Comparison of ENCODE assay signal across 21 cellular contexts in the genomic region with DNA sequence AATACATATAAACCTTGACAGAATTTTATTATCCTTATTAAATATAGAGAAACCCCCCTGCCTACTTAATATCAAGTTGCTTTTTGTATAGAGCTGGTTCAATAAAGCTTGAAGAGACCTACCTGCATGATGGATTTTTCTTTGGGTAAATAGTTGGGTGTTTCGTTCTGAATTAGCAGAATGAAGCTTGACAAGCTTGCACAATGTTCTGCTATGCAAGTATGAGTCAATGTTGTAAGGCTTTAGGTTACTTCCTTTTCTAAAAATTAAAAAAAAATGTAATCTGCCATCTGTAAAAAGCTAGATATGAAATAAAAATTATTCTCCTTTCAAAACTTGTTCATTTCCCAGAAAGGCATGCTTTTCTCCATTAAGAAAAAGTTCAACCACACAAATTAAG.
"Had no signal": no experiment of that assay in that cellular context is flagged by ENCODE, and none has a peak within 500 bp of the region (broad histone marks: within the 10 kb centered on the region; RNA-seq: fewer than 3 reads in every experiment).

No MANE protein-coding gene starts in this region.

- FAIRE-seq: astrocyte had no signal

- H3K4me1 Mint-ChIP-seq: activated CD4-positive, alpha-beta memory T cell treated with anti-CD3 and anti-CD28 coated beads, Interleukin-2, amount 10 ng/mL, durations not matched to agents 7 days and 5 days; activated CD4-positive, alpha-beta T cell treated with anti-CD3 and anti-CD28 coated beads for 36 hours; memory B cell; natural killer cell; T-cell had no signal

- H3K27ac ChIP-seq: heart right ventricle, left ventricle myocardium inferior, psoas muscle, upper lobe of right lung, WERI-Rb-1 had no signal

- H3K4me3 Mint-ChIP-seq: activated CD4-positive, alpha-beta memory T cell treated with anti-CD3 and anti-CD28 coated beads, Interleukin-2, amount 10 ng/mL, durations not matched to agents 7 days and 5 days; activated CD4-positive, alpha-beta T cell treated with anti-CD3 and anti-CD28 coated beads for 36 hours; dendritic cell treated with granulocyte-macrophage colony-stimulating factor and Interleukin-4, amounts not matched to agents 40 ng/mL and 50 ng/mL, for 4 days; memory B cell; natural killer cell; stimulated activated naive CD8-positive, alpha-beta T cell treated with anti-CD3 and anti-CD28 coated beads, Interleukin-15, Interleukin-2, amounts not matched to agents 100 ng/mL and 50 ng/mL, for 24 hours; T-cell had no signal

- ATAC-seq: activated CD4-positive, alpha-beta T cell treated with anti-CD3 and anti-CD28 coated beads for 36 hours; esophagus mucosa; heart right ventricle; natural killer cell; psoas muscle; T-cell; upper lobe of right lung had no signal

- H3K9me3 ChIP-seq: heart right ventricle, psoas muscle, upper lobe of right lung had no signal

- H3K27me3 ChIP-seq: heart right ventricle, upper lobe of right lung had no signal

- H3K36me3 ChIP-seq: heart right ventricle, left ventricle myocardium inferior, upper lobe of right lung, WERI-Rb-1 had no signal

- H3K4me3 ChIP-seq: heart right ventricle, left ventricle myocardium inferior, psoas muscle, upper lobe of right lung had no signal

- DNase-seq: activated CD4-positive, alpha-beta memory T cell treated with anti-CD3 and anti-CD28 coated beads, Interleukin-2, amount 10 ng/mL, durations not matched to agents 7 days and 5 days; activated CD4-positive, alpha-beta T cell treated with anti-CD3 and anti-CD28 coated beads for 36 hours; activated CD8-positive, alpha-beta memory T cell treated with anti-CD3 and anti-CD28 coated beads, Interleukin-2, amount 50 U/mL, for 4 hours; activated naive CD4-positive, alpha-beta T cell; central memory CD4-positive, alpha-beta T cell; heart right ventricle; islet precursor cell; left ventricle myocardium inferior; natural killer cell; occipital lobe; psoas muscle; stimulated activated CD4-positive, alpha-beta T cell treated with anti-CD3 and anti-CD28 coated beads, Interleukin-2, amount 100 ng/mL, for 48 hours; T-cell; T1000; upper lobe of right lung; WERI-Rb-1 had no signal

- H3K27ac Mint-ChIP-seq: activated CD4-positive, alpha-beta memory T cell treated with anti-CD3 and anti-CD28 coated beads, Interleukin-2, amount 10 ng/mL, durations not matched to agents 7 days and 5 days; activated CD4-positive, alpha-beta T cell treated with anti-CD3 and anti-CD28 coated beads for 36 hours; dendritic cell treated with granulocyte-macrophage colony-stimulating factor and Interleukin-4, amounts not matched to agents 40 ng/mL and 50 ng/mL, for 4 days; memory B cell; natural killer cell; stimulated activated naive CD8-positive, alpha-beta T cell treated with anti-CD3 and anti-CD28 coated beads, Interleukin-15, Interleukin-2, amounts not matched to agents 100 ng/mL and 50 ng/mL, for 24 hours; T-cell had no signal

- H3K4me1 ChIP-seq: heart right ventricle, left ventricle myocardium inferior, psoas muscle, upper lobe of right lung had no signal

- H3K36me3 Mint-ChIP-seq: memory B cell, T-cell had no signal

- H3K27me3 Mint-ChIP-seq: activated CD4-positive, alpha-beta memory T cell treated with anti-CD3 and anti-CD28 coated beads, Interleukin-2, amount 10 ng/mL, durations not matched to agents 7 days and 5 days; activated CD4-positive, alpha-beta T cell treated with anti-CD3 and anti-CD28 coated beads for 36 hours; dendritic cell treated with granulocyte-macrophage colony-stimulating factor and Interleukin-4, amounts not matched to agents 40 ng/mL and 50 ng/mL, for 4 days; memory B cell; stimulated activated naive CD8-positive, alpha-beta T cell treated with anti-CD3 and anti-CD28 coated beads, Interleukin-15, Interleukin-2, amounts not matched to agents 100 ng/mL and 50 ng/mL, for 24 hours; T-cell had no signal
